ENCODE assay signal across 8 cellular contexts in genomic region chr3:9500108-9501050, GRCh38. TPM values are rescaled to one million over a fixed set of nuclear protein-coding genes. Genes with fewer than 3 reads are reported as not detected.
DNase-seq lines count a peak whose midpoint lies in the region; ATAC-seq and TF ChIP-seq lines count a peak whose summit lies in the region.

No MANE protein-coding gene starts in this region.

- POLR2A ChIA-PET in AG04450 (lab: Yijun Ruan, JAX) = no interaction called here

- H3K9ac ChIP-seq in fibroblast of lung (ENCODE audit: insufficient read depth, low read length) (no peak overlapping the region), neuronal stem cell (ENCODE audit: low read depth, low read length, poor library complexity) (peak overlapping the region; percentile 63)

- H3K79me1 ChIP-seq in neuronal stem cell (ENCODE audit: low read depth, low read length) = no peaks in the 10 kb centered on the region

- H2BK120ac ChIP-seq in neuronal stem cell (ENCODE audit: low read depth, low read length) = no peak overlapping the region

- H3K27me3 ChIP-seq in AG04450 (ENCODE audit: control insufficient read depth, insufficient read depth, low read length) (no peaks in the 10 kb centered on the region), fibroblast of lung (ENCODE audit: control insufficient read depth, insufficient read depth, low read length) (no peaks in the 10 kb centered on the region), neuronal stem cell (ENCODE audit: control insufficient read depth in 3 of 3, insufficient read depth in 3 of 3, low read depth in 1 of 3, low read length in 3 of 3) (peaks cover 0 to 25% (median 15%) of the 10 kb centered on the region in 3 experiments), upper lobe of right lung (peaks cover 27% of the 10 kb centered on the region), tibial artery (peaks cover 0 to 31% of the 10 kb centered on the region in 2 donors)

- H3K4me1 ChIP-seq in fibroblast of lung (ENCODE audit: control insufficient read depth, extremely low read depth, insufficient read depth, low read length) = peaks cover 3% of the 10 kb centered on the region
- H3K4me1 ChIP-seq in neuronal stem cell (ENCODE audit: control insufficient read depth in 2 of 2, insufficient read depth in 1 of 2, low read depth in 1 of 2, low read length in 2 of 2) = peaks cover 8 to 10% of the 10 kb centered on the region in 2 donors
- peaks cover 9% of the 10 kb centered on the region for H3K4me1 ChIP-seq in upper lobe of right lung
- H3K4me1 ChIP-seq in tibial artery = peaks cover 0 to 12% (median 8%) of the 10 kb centered on the region in 4 donors

- no peaks in the 10 kb centered on the region for H4K20me1 ChIP-seq in fibroblast of lung (ENCODE audit: control insufficient read depth, extremely low read depth, insufficient read depth, low read length)

- DNase-seq in AG04450 (ENCODE audit: low read depth, low spot score) (no peak), NCI-H526 (lab: John Stamatoyannopoulos, UW) (peak; percentile 33 to 70), activated T-cell treated with anti-CD3 and anti-CD28 coated beads for 4 hours (peak; percentile 21), fibroblast of lung (ENCODE audit: low read depth in 2 of 2) (peak; percentile 57 to 66), neuronal stem cell (ENCODE audit: low spot score) (peak; percentile 79), upper lobe of right lung (peak; percentile 84), tibial artery (no peak)

- peak; percentile 80 for TF ChIP-seq CTCF in AG04450 (IDR thresholded peaks at IDR 0.05; ENCODE audit: low read depth, low read length)
- TF ChIP-seq CTCF in fibroblast of lung (conservative IDR thresholded peaks at IDR 0.05 in 1 of 2, IDR thresholded peaks at IDR 0.05 in 1 of 2; ENCODE audit: low read depth in 1 of 2, low read length in 2 of 2) = peak; percentile 58 to 77
- peak; percentile 64 for TF ChIP-seq CTCF in upper lobe of right lung (IDR thresholded peaks at IDR 0.05)
- TF ChIP-seq CTCF in tibial artery (IDR thresholded peaks at IDR 0.05) = peak in 1 of 2 experiments; percentile 44

- no peaks in the 10 kb centered on the region for H3K36me3 ChIP-seq in fibroblast of lung (ENCODE audit: control insufficient read depth, insufficient read depth, low read length)
- no peaks in the 10 kb centered on the region for H3K36me3 ChIP-seq in neuronal stem cell (replicated peaks in 1 of 2; ENCODE audit: control insufficient read depth in 2 of 2, insufficient read depth in 2 of 2, low read length in 2 of 2)
- H3K36me3 ChIP-seq in upper lobe of right lung = no peaks in the 10 kb centered on the region
- no peaks in the 10 kb centered on the region for H3K36me3 ChIP-seq in tibial artery

- H3K14ac ChIP-seq in neuronal stem cell (ENCODE audit: low read length) = no peak overlapping the region

- intact Hi-C loops in upper lobe of right lung (cut with DNase I) = no loop called here
- intact Hi-C loops in tibial artery (cut with DNase I; ENCODE audit: low total_unique reads) = loop anchor here (5.0 kb wide), 1 partner anchor 402 kb away; the partner anchor contains the start of gene IL17RE

- H2AK5ac ChIP-seq in neuronal stem cell (ENCODE audit: low read depth, low read length) = peak overlapping the region; percentile 73

- H3K79me2 ChIP-seq in fibroblast of lung (ENCODE audit: control insufficient read depth, insufficient read depth, low read length) = no peaks in the 10 kb centered on the region

- H4K91ac ChIP-seq in neuronal stem cell (ENCODE audit: low read depth, low read length, poor library complexity) = no peak overlapping the region

- H4K8ac ChIP-seq in neuronal stem cell (ENCODE audit: low read depth, low read length) = no peak overlapping the region

- H3K18ac ChIP-seq in neuronal stem cell (ENCODE audit: low read length) = peak overlapping the region; percentile 87

- H3K9me3 ChIP-seq in AG04450 (ENCODE audit: control insufficient read depth, insufficient read depth, low read length) (no peaks in the 10 kb centered on the region), fibroblast of lung (ENCODE audit: control insufficient read depth, insufficient read depth, low read depth, low read length) (no peaks in the 10 kb centered on the region), neuronal stem cell (replicated peaks in 1 of 2; ENCODE audit: control insufficient read depth in 2 of 2, insufficient read depth in 1 of 2, low read depth in 1 of 2, low read length in 2 of 2) (peaks cover 0 to 2% of the 10 kb centered on the region in 2 donors), upper lobe of right lung (no peaks in the 10 kb centered on the region), tibial artery (no peaks in the 10 kb centered on the region)

- CTCF ChIA-PET in AG04450 (lab: Charles Lee) = interaction anchor here (0.6 to 5.1 kb wide), 9 partner anchors 8 to 163 kb away, joined by 3 to 46 read pairs (median 4); partner anchors contain the start of gene MTMR14

- H3K4me2 ChIP-seq in fibroblast of lung (ENCODE audit: extremely low read depth, insufficient read depth, low read length) (peak overlapping the region; percentile 44), neuronal stem cell (ENCODE audit: insufficient read depth, low read length, poor library complexity, severe bottlenecking) (peak overlapping the region; percentile 85)

- ATAC-seq in GM19463 (IDR thresholded peaks at IDR 0.05; ENCODE audit: unreplicated experiment) = peak; percentile 62
- peak; percentile 80 for ATAC-seq in upper lobe of right lung

- peak overlapping the region; percentile 18 for H3K23ac ChIP-seq in neuronal stem cell (ENCODE audit: low read depth, low read length, poor library complexity)

- WGBS in neuronal stem cell (ENCODE audit: extremely low coverage in 2 of 2, insufficient read length in 2 of 2, insufficient replicate concordance in 1 of 2), 2 donors = no CpG with 5 or more reads among the region's 39 CpGs

- H2BK15ac ChIP-seq in neuronal stem cell (ENCODE audit: low read length) = peak overlapping the region; percentile 35

- no peak overlapping the region for H3K4ac ChIP-seq in neuronal stem cell (ENCODE audit: low read length)

- peak overlapping the region; percentile 83 for H2BK5ac ChIP-seq in neuronal stem cell (ENCODE audit: low read length)

- H3K4me3 ChIP-seq in AG04450 (ENCODE audit: low read depth, low read length) (peak overlapping the region; percentile 22; the same call in 1 of the 2 replicates), fibroblast of lung (replicated peaks in 1 of 4; ENCODE audit: control extremely low read depth in 1 of 4, insufficient read depth in 1 of 4, low read depth in 3 of 4, low read length in 4 of 4) (peak overlapping the region in 2 of 4 experiments; percentile 27 to 39), neuronal stem cell (ENCODE audit: low read length in 2 of 2) (peak overlapping the region; percentile 14 to 74), upper lobe of right lung (no peak overlapping the region), tibial artery (no peak overlapping the region)

- H2BK12ac ChIP-seq in neuronal stem cell (ENCODE audit: low read length) = peak overlapping the region; percentile 80

- H2AFZ ChIP-seq in fibroblast of lung (ENCODE audit: low read length) (no peak overlapping the region), neuronal stem cell (ENCODE audit: low read length) (peak overlapping the region; percentile 80)

- H3K27ac ChIP-seq in AG04450 (ENCODE audit: low read depth, low read length) (peak overlapping the region; percentile 31), fibroblast of lung (ENCODE audit: insufficient read depth, low read length) (no peak overlapping the region), neuronal stem cell (replicated peaks; ENCODE audit: low read length) (no peak overlapping the region), upper lobe of right lung (no peak overlapping the region), tibial artery (no peak overlapping the region)

RNA-seq across cellular contexts. Expression of gene LHFPL4, which starts 53.2 kb away (rescaled TPM):
- polyA plus RNA-seq in AG04450 (2011; rRNA removed) (not detected in 2 replicates), fibroblast of lung (0.01 TPM in 1 of 2 replicates, not detected in the other)
- polyA minus RNA-seq in AG04450 (2011; rRNA and poly(A)+ RNA removed) = not detected in 2 replicates
- total RNA-seq in fibroblast of lung (under 0.01 and 0.17 TPM in 2 replicates), upper lobe of right lung (not detected)
- 0.02 TPM in 2 replicates for polyA plus RNA-seq in fibroblast of lung (2012)
- not detected in 2 replicates for polyA minus RNA-seq in fibroblast of lung (ENCODE audit: low replicate concordance)
- polyA plus RNA-seq in neuronal stem cell (2013, experiment 1 of 2) = 0.64 TPM
- polyA plus RNA-seq in neuronal stem cell (2013, experiment 2 of 2) = 0.30 TPM

Comparison
In these comparisons a context has a peak if more than half of its experiments do, and no peak if none do; other contexts are left out.
1. DNase-seq: peak in NCI-H526 (2 of 2), activated T-cell treated with anti-CD3 and anti-CD28 coated beads for 4 hours (single experiment), fibroblast of lung (2 of 2), neuronal stem cell (single experiment) and upper lobe of right lung (single experiment); none in AG04450 (single experiment) and tibial artery (0 of 2).
2. H3K4me3 ChIP-seq: peak in AG04450 (single experiment) and neuronal stem cell (2 of 2); none in upper lobe of right lung (single experiment) and tibial artery (0 of 2).